8 cellular contexts compared by ENCODE assay signal in the genomic region with DNA sequence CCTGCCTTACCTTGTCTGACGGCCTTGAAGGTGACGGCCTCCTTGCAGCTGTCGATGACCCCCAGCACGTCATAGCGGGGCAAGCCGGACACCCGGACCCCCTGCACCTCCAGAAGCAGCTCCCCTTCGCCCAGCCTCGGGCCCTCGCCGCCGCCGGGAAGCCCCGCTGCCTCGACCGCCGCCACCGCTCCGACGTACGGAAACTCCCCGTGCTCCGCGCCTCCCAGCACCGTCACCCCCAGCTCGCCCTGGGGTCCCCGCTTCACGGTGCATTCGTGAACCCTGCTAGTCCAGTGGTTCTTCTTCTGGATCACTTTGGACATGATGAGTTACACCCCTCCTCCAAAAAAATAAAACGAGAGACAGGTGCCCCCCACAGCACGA. TPM values are rescaled to one million over a fixed set of nuclear protein-coding genes. Genes with fewer than 3 reads are reported as not detected.
DNase-seq lines count a peak whose midpoint lies in the region; ATAC-seq, FAIRE-seq and TF ChIP-seq lines count a peak whose summit lies in the region.

No MANE protein-coding gene starts in this region.

- peaks cover 17% of the 10 kb centered on the region for H3K4me1 Mint-ChIP-seq in activated naive CD8-positive, alpha-beta T cell (ENCODE audit: low read depth)
- H3K4me1 Mint-ChIP-seq in stimulated activated memory B cell treated with anti-CD40 and anti-IgM and Interleukin-4, amounts not matched to agents 10 μg/mL and 1 μg/mL and 100 μg/mL, for 72 hours = peaks cover 22% of the 10 kb centered on the region

- H3K36me3 Mint-ChIP-seq in activated naive CD8-positive, alpha-beta T cell = no peaks in the 10 kb centered on the region
- no peaks in the 10 kb centered on the region for H3K36me3 Mint-ChIP-seq in stimulated activated memory B cell treated with anti-CD40 and anti-IgM and Interleukin-4, amounts not matched to agents 10 μg/mL and 1 μg/mL and 100 μg/mL, for 72 hours

- H3K9ac ChIP-seq in iPS-15b (ENCODE audit: low read depth, low read length) = peak overlapping the region; percentile 66

- TF ChIP-seq CTCF in A549 (IDR thresholded peaks at IDR 0.05) (no peak), GM20000 (IDR thresholded peaks at IDR 0.05; ENCODE audit: extremely low read depth, missing control alignments) (no peak)

- no peak for TF ChIP-seq EP300 in A549 (IDR thresholded peaks at IDR 0.05)

- ATAC-seq in A549 (peak in 1 of 2 experiments; percentile 15; a peak in 3 of 6 replicates), HG03378 (IDR thresholded peaks at IDR 0.05; ENCODE audit: unreplicated experiment) (no peak)
- peak; percentile 13 for ATAC-seq in stimulated activated memory B cell treated with anti-CD40 and anti-IgM and Interleukin-4, amounts not matched to agents 10 μg/mL and 1 μg/mL and 100 μg/mL, for 72 hours

- H3K27me3 ChIP-seq in iPS-15b (ENCODE audit: control insufficient read depth, insufficient read depth, low read length) = no peaks in the 10 kb centered on the region

- peak overlapping the region; percentile 92 for H3K4me3 Mint-ChIP-seq in activated naive CD8-positive, alpha-beta T cell
- H3K4me3 Mint-ChIP-seq in stimulated activated memory B cell treated with anti-CD40 and anti-IgM and Interleukin-4, amounts not matched to agents 10 μg/mL and 1 μg/mL and 100 μg/mL, for 72 hours = peak overlapping the region; percentile 80

- 0% methylated on average over 3 of the region's 31 CpGs for WGBS in A549 (ENCODE audit: missing lambda C conversion rate)

- H3K27me3 Mint-ChIP-seq in activated naive CD8-positive, alpha-beta T cell = peaks cover 39% of the 10 kb centered on the region
- peaks cover 63% of the 10 kb centered on the region for H3K27me3 Mint-ChIP-seq in stimulated activated memory B cell treated with anti-CD40 and anti-IgM and Interleukin-4, amounts not matched to agents 10 μg/mL and 1 μg/mL and 100 μg/mL, for 72 hours

- CTCF ChIA-PET in A549 (lab: Yijun Ruan, JAX) = interaction anchor here (0.7 to 1.7 kb wide), 8 partner anchors 10 to 627 kb away, joined by 3 to 11 read pairs (median 3); no protein-coding TSS in a partner anchor

- H3K27ac ChIP-seq in A549 = peak overlapping the region; percentile 93 to 95

- no peaks in the 10 kb centered on the region for H3K9me3 ChIP-seq in A549
- no peaks in the 10 kb centered on the region for H3K9me3 ChIP-seq in iPS-15b (ENCODE audit: control insufficient read depth, insufficient read depth, low read length)

- no peaks in the 10 kb centered on the region for H3K36me3 ChIP-seq in iPS-15b (ENCODE audit: control insufficient read depth, insufficient read depth, low read length)

- peak overlapping the region; percentile 96 for H3K4me2 ChIP-seq in A549

- TF ChIP-seq POLR2A in A549 (IDR thresholded peaks at IDR 0.05; ENCODE audit: low read length) = no peak

- DNase-seq in A549 (ENCODE audit: low read depth in 1 of 2, low spot score in 1 of 2) (no peak), GM20000 (ENCODE audit: low spot score) (peak; percentile 54), GM19240 (ENCODE audit: insufficient read length, low spot score) (no peak), AML-193 (lab: John Stamatoyannopoulos, UW) (no peak)

- H3K4me1 ChIP-seq in A549 (peaks cover 14% of the 10 kb centered on the region; the same call in 2 of the 3 replicates), iPS-15b (ENCODE audit: control insufficient read depth, insufficient read depth, low read length) (peaks cover 18% of the 10 kb centered on the region)

- FAIRE-seq in A549 (lab: Jason Lieb, UNC) = no peak

- TF ChIP-seq RAD21 in A549 (conservative IDR thresholded peaks at IDR 0.05 in 1 of 2, IDR thresholded peaks at IDR 0.05 in 1 of 2) = no peak

- H3K4me3 ChIP-seq in A549 = peak overlapping the region; percentile 92
- peak overlapping the region; percentile 90 for H3K4me3 ChIP-seq in iPS-15b (ENCODE audit: low read depth, low read length)

- no peak overlapping the region for H3K27ac Mint-ChIP-seq in activated naive CD8-positive, alpha-beta T cell
- H3K27ac Mint-ChIP-seq in stimulated activated memory B cell treated with anti-CD40 and anti-IgM and Interleukin-4, amounts not matched to agents 10 μg/mL and 1 μg/mL and 100 μg/mL, for 72 hours = peak overlapping the region; percentile 20

- peaks cover 5% of the 10 kb centered on the region for H3K9me3 Mint-ChIP-seq in activated naive CD8-positive, alpha-beta T cell (ENCODE audit: low read depth)
- H3K9me3 Mint-ChIP-seq in stimulated activated memory B cell treated with anti-CD40 and anti-IgM and Interleukin-4, amounts not matched to agents 10 μg/mL and 1 μg/mL and 100 μg/mL, for 72 hours = no peaks in the 10 kb centered on the region

- POLR2A ChIA-PET in A549 (lab: Yijun Ruan, JAX) = no interaction called here

TF ChIP-seq in A549, 52 proteins besides CTCF, POLR2A, EP300 and RAD21:
- TF ChIP-seq HDAC2 (IDR thresholded peaks at IDR 0.05) = no peak

RNA-seq across cellular contexts. Expression of a gene that starts 0.7 kb away (rescaled TPM):
- polyA plus RNA-seq in A549 (2011; rRNA removed) = 6.6 and 6.8 TPM in 2 replicates
- polyA plus RNA-seq in A549 (2012; cell fraction: cytosol; rRNA removed) = 2.5 and 3.1 TPM in 2 replicates
- polyA plus RNA-seq in A549 (2012; cell fraction: nucleus; rRNA removed) = 3.6 and 4.7 TPM in 2 replicates
- 4.0 to 5.1 TPM (median 4.7 TPM) in 3 replicates for polyA plus RNA-seq in A549 (2017; fragmentation: RNase III; extraction: RNeasy Plus Mini Kit Qiagen cat#74134 plus additional on column Dnase treatment)
- polyA minus RNA-seq in A549 (2011; rRNA and poly(A)+ RNA removed) = 9.7 and 10.2 TPM in 2 replicates
